In genomic region chr1:225882008-225882698, GRCh38 we compare ENCODE assay signal across 2 cellular contexts.
TF ChIP-seq lines count a peak whose summit lies in the region.

TMEM63A (minus strand) TSS chr1:225882380; CDS start chr1:225877580, 4,800 bp downstream.

TF ChIP-seq in A549, 52 proteins besides CTCF, POLR2A, EP300 and RAD21 (continued from another document):
- TF ChIP-seq, protein P1, sequence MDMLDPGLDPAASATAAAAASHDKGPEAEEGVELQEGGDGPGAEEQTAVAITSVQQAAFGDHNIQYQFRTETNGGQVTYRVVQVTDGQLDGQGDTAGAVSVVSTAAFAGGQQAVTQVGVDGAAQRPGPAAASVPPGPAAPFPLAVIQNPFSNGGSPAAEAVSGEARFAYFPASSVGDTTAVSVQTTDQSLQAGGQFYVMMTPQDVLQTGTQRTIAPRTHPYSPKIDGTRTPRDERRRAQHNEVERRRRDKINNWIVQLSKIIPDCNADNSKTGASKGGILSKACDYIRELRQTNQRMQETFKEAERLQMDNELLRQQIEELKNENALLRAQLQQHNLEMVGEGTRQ (IDR thresholded peaks at IDR 0.05), result no peak
- TF ChIP-seq BCL3 (IDR thresholded peaks at IDR 0.05), result peak; percentile 59; the same call in 1 of the 3 replicates
- TF ChIP-seq HDAC2 (IDR thresholded peaks at IDR 0.05), result peak; percentile 40; the same call in 1 of the 2 replicates
- TF ChIP-seq, protein P2, sequence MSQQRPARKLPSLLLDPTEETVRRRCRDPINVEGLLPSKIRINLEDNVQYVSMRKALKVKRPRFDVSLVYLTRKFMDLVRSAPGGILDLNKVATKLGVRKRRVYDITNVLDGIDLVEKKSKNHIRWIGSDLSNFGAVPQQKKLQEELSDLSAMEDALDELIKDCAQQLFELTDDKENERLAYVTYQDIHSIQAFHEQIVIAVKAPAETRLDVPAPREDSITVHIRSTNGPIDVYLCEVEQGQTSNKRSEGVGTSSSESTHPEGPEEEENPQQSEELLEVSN (IDR thresholded peaks at IDR 0.05; ENCODE audit: borderline replicate concordance, low read depth), result peak; percentile 41; the same call in 1 of the 2 replicates
- no peak for TF ChIP-seq CHD2 (IDR thresholded peaks at IDR 0.05; ENCODE audit: low read length, partially characterized antibody)
- no peak for TF ChIP-seq FOSB (CRISPR knock-in tag; IDR thresholded peaks at IDR 0.05)
- 0 out of 2 replicates have a peak, but pooled peaks have one; percentile 56 for TF ChIP-seq KDM1A (IDR thresholded peaks at IDR 0.05; ENCODE audit: low read depth)
- no peak for TF ChIP-seq HOXB5 (CRISPR knock-in tag; IDR thresholded peaks at IDR 0.05)
- no peak for TF ChIP-seq CBX8 (IDR thresholded peaks at IDR 0.05)
- TF ChIP-seq CHD4 (IDR thresholded peaks at IDR 0.05; ENCODE audit: borderline replicate concordance), result no peak
- TF ChIP-seq RFX5 (IDR thresholded peaks at IDR 0.05), result no peak

TF ChIP-seq in H1, 55 proteins besides CTCF, POLR2A, EP300 and RAD21 (continued from another document):
- peak; percentile 51 for TF ChIP-seq MAX (IDR thresholded peaks at IDR 0.05)
- TF ChIP-seq PHF8 (conservative IDR thresholded peaks at IDR 0.05; ENCODE audit: low read depth, low read length), result peak; percentile 13; the same call in 1 of the 2 replicates
- TF ChIP-seq CBX5 (IDR thresholded peaks at IDR 0.05; ENCODE audit: low read depth, low read length), result no peak
- TF ChIP-seq JUND (IDR thresholded peaks at IDR 0.05; ENCODE audit: low read length), result no peak
- TF ChIP-seq TAF7 (optimal IDR thresholded peaks at IDR 0.05; ENCODE audit: borderline replicate concordance, low read depth, low read length), result peak; percentile 46
- TF ChIP-seq GTF2F1 (IDR thresholded peaks at IDR 0.05; ENCODE audit: borderline replicate concordance, low read depth, low read length), result no peak
- 0 out of 2 replicates have a peak, but pooled peaks have one; percentile 37 for TF ChIP-seq TAF1 (IDR thresholded peaks at IDR 0.05; ENCODE audit: low read depth, low read length)
- TF ChIP-seq SP4 (IDR thresholded peaks at IDR 0.05; ENCODE audit: low read length), result no peak
- no peak for TF ChIP-seq SP2 (IDR thresholded peaks at IDR 0.05; ENCODE audit: low read length)
- no peak for TF ChIP-seq RXRA (IDR thresholded peaks at IDR 0.05; ENCODE audit: insufficient read depth, low read depth, low read length)
- peak; percentile 34 for TF ChIP-seq KDM4A (IDR thresholded peaks at IDR 0.05; ENCODE audit: low read depth, low read length, severe bottlenecking)
- peak; percentile 87 for TF ChIP-seq ASH2L (IDR thresholded peaks at IDR 0.05; ENCODE audit: low read length)
- TF ChIP-seq ATF3 (IDR thresholded peaks at IDR 0.05; ENCODE audit: insufficient read depth, low read depth, low read length), result no peak
- peak in 1 of 2 experiments; percentile 52; a peak in 1 of 4 replicates for TF ChIP-seq HDAC2 (IDR thresholded peaks at IDR 0.05; ENCODE audit: borderline replicate concordance in 1 of 2, low read depth in 2 of 2, low read length in 2 of 2)
- no peak for TF ChIP-seq YY1 (IDR thresholded peaks at IDR 0.05; ENCODE audit: low read depth, low read length)
